In genomic region chr19:4760285-4760650, GRCh38 we compare ENCODE assay signal across 9 cellular contexts. TPM values are rescaled to one million over a fixed set of nuclear protein-coding genes. Genes with fewer than 3 reads are reported as not detected.
DNase-seq lines count a peak whose midpoint lies in the region; ATAC-seq and TF ChIP-seq lines count a peak whose summit lies in the region.
"Had no signal": no experiment of that assay in that cellular context is flagged by ENCODE, and none has a peak within 500 bp of the region (broad histone marks: within the 10 kb centered on the region; RNA-seq: fewer than 3 reads in every experiment).

No MANE protein-coding gene starts in this region.

- ATAC-seq in sciatic nerve = no peak

- TF ChIP-seq CTCF in kidney epithelial cell (IDR thresholded peaks at IDR 0.05; ENCODE audit: insufficient read depth, low read length, poor library complexity, severe bottlenecking) (no peak), suprapubic skin (IDR thresholded peaks at IDR 0.05) (no peak), lower leg skin (IDR thresholded peaks at IDR 0.05) (no peak)

- no peaks in the 10 kb centered on the region for H3K36me3 Mint-ChIP-seq in activated naive CD4-positive, alpha-beta T cell treated with anti-CD3 and anti-CD28 coated beads, Interleukin-2, amount 50 U/mL, for 24 hours
- no peaks in the 10 kb centered on the region for H3K36me3 Mint-ChIP-seq in activated naive CD4-positive, alpha-beta T cell treated with anti-CD3 and anti-CD28 coated beads for 36 hours (ENCODE audit: low read depth)
- H3K36me3 Mint-ChIP-seq in activated naive CD8-positive, alpha-beta T cell = no peaks in the 10 kb centered on the region

- peaks cover 3% of the 10 kb centered on the region for H3K4me1 Mint-ChIP-seq in activated naive CD4-positive, alpha-beta T cell treated with anti-CD3 and anti-CD28 coated beads, Interleukin-2, amount 50 U/mL, for 24 hours
- peaks cover 3% of the 10 kb centered on the region for H3K4me1 Mint-ChIP-seq in activated naive CD4-positive, alpha-beta T cell treated with anti-CD3 and anti-CD28 coated beads for 36 hours (ENCODE audit: low read depth)
- peaks cover 6% of the 10 kb centered on the region for H3K4me1 Mint-ChIP-seq in activated naive CD8-positive, alpha-beta T cell (ENCODE audit: low read depth)

- 51% methylated on average over 10 of the region's 10 CpGs for WGBS in suprapubic skin
- WGBS in lower leg skin, 2 donors = 46 to 51% methylated on average over 10 of the region's 10 CpGs

- H3K27ac Mint-ChIP-seq in activated naive CD4-positive, alpha-beta T cell treated with anti-CD3 and anti-CD28 coated beads, Interleukin-2, amount 50 U/mL, for 24 hours = no peak overlapping the region
- H3K27ac Mint-ChIP-seq in activated naive CD4-positive, alpha-beta T cell treated with anti-CD3 and anti-CD28 coated beads for 36 hours = no peak overlapping the region
- no peak overlapping the region for H3K27ac Mint-ChIP-seq in activated naive CD8-positive, alpha-beta T cell

- H3K9me3 Mint-ChIP-seq in activated naive CD4-positive, alpha-beta T cell treated with anti-CD3 and anti-CD28 coated beads, Interleukin-2, amount 50 U/mL, for 24 hours = no peaks in the 10 kb centered on the region
- no peaks in the 10 kb centered on the region for H3K9me3 Mint-ChIP-seq in activated naive CD4-positive, alpha-beta T cell treated with anti-CD3 and anti-CD28 coated beads for 36 hours
- no peaks in the 10 kb centered on the region for H3K9me3 Mint-ChIP-seq in activated naive CD8-positive, alpha-beta T cell (ENCODE audit: low read depth)

- H3K36me3 ChIP-seq in kidney epithelial cell (ENCODE audit: control insufficient read depth, insufficient read depth, low read length) (no peaks in the 10 kb centered on the region), suprapubic skin (no peaks in the 10 kb centered on the region)
- H3K36me3 ChIP-seq: prostate gland had no signal

- no peak for DNase-seq in activated naive CD4-positive, alpha-beta T cell treated with anti-CD3 and anti-CD28 coated beads for 36 hours
- DNase-seq in kidney epithelial cell (ENCODE audit: low read depth) = no peak
- no peak for DNase-seq in suprapubic skin (ENCODE audit: low spot score in 2 of 2)
- no peak for DNase-seq in COLO668 (lab: John Stamatoyannopoulos, UW; ENCODE audit: unreplicated experiment)
- no peak for DNase-seq in lower leg skin (ENCODE audit: low spot score in 2 of 2)
- DNase-seq in sciatic nerve (ENCODE audit: low spot score) = no peak

- peaks cover 14% of the 10 kb centered on the region for H3K4me1 ChIP-seq in suprapubic skin

- H3K4me3 ChIP-seq in kidney epithelial cell (ENCODE audit: low read depth, low read length) (peak overlapping the region; percentile 31), suprapubic skin (peak overlapping the region; percentile 36), lower leg skin (ENCODE audit: low read depth, poor library complexity, severe bottlenecking) (no peak overlapping the region)

- CTCF ChIA-PET in activated naive CD4-positive, alpha-beta T cell treated with anti-CD3 and anti-CD28 coated beads for 36 hours (lab: Charles Lee) = interaction anchor here (0.6 to 1.5 kb wide), 4 partner anchors 14 to 47 kb away, joined by 3 to 5 read pairs (median 3); no protein-coding TSS in a partner anchor

- peak overlapping the region; percentile 60 for H3K4me3 Mint-ChIP-seq in activated naive CD4-positive, alpha-beta T cell treated with anti-CD3 and anti-CD28 coated beads, Interleukin-2, amount 50 U/mL, for 24 hours
- H3K4me3 Mint-ChIP-seq in activated naive CD4-positive, alpha-beta T cell treated with anti-CD3 and anti-CD28 coated beads for 36 hours = no peak overlapping the region
- H3K4me3 Mint-ChIP-seq in activated naive CD8-positive, alpha-beta T cell = peak overlapping the region; percentile 67

- no peak for TF ChIP-seq EP300 in suprapubic skin (IDR thresholded peaks at IDR 0.05)

- H3K27ac ChIP-seq in suprapubic skin = no peak overlapping the region
- H3K27ac ChIP-seq: prostate gland had no signal

- H3K9me3 ChIP-seq in suprapubic skin = no peaks in the 10 kb centered on the region
- H3K9me3 ChIP-seq: prostate gland had no signal

- H3K27me3 ChIP-seq in kidney epithelial cell (ENCODE audit: control insufficient read depth, insufficient read depth, low read length) (peaks cover 19% of the 10 kb centered on the region), suprapubic skin (peaks cover 36% of the 10 kb centered on the region)

- intact Hi-C loops in activated naive CD4-positive, alpha-beta T cell treated with anti-CD3 and anti-CD28 coated beads for 36 hours (cut with micrococcal nuclease) = no loop called here
- intact Hi-C loops in lower leg skin (cut with DNase I; ENCODE audit: low total_unique reads) = no loop called here
- intact Hi-C loops in sciatic nerve (cut with DNase I) = no loop called here

- TF ChIP-seq POLR2A in suprapubic skin (IDR thresholded peaks at IDR 0.05) (no peak), lower leg skin (IDR thresholded peaks at IDR 0.05) (no peak)

- H3K27me3 Mint-ChIP-seq in activated naive CD4-positive, alpha-beta T cell treated with anti-CD3 and anti-CD28 coated beads, Interleukin-2, amount 50 U/mL, for 24 hours = peaks cover 24% of the 10 kb centered on the region
- H3K27me3 Mint-ChIP-seq in activated naive CD4-positive, alpha-beta T cell treated with anti-CD3 and anti-CD28 coated beads for 36 hours (ENCODE audit: low read depth) = peaks cover 35% of the 10 kb centered on the region
- peaks cover 24% of the 10 kb centered on the region for H3K27me3 Mint-ChIP-seq in activated naive CD8-positive, alpha-beta T cell

RNA-seq across cellular contexts. Expression of gene FEM1A, which starts 31.3 kb away (rescaled TPM):
- 1 to 10 TPM; 8.1 to 9.1 TPM for total RNA-seq in activated naive CD4-positive, alpha-beta T cell treated with anti-CD3 and anti-CD28 coated beads for 36 hours
- total RNA-seq in kidney epithelial cell (21.0 and 21.4 TPM in 2 replicates), suprapubic skin (10 to 100 TPM; 29.6 to 51.8 (median 41.1) TPM), lower leg skin (10 to 100 TPM; 46.4 to 55.3 (median 49.9) TPM), sciatic nerve (7.5 TPM)

RNA-seq across cellular contexts. Expression of gene DPP9, which starts 36.6 kb away (rescaled TPM):
- 10 to 100 TPM; 40.8 to 41.9 TPM for total RNA-seq in activated naive CD4-positive, alpha-beta T cell treated with anti-CD3 and anti-CD28 coated beads for 36 hours
- 67.8 and 128 TPM in 2 replicates for total RNA-seq in kidney epithelial cell
- total RNA-seq in suprapubic skin = 100 to 1,000 TPM in 2 of 4 donors, 10 to 100 TPM in 2; 51.2 to 126 (median 84.1) TPM
- 100 to 1,000 TPM in 1 of 4 donors, 10 to 100 TPM in 3; 76.7 to 125 (median 86.6) TPM for total RNA-seq in lower leg skin
- total RNA-seq in sciatic nerve = 47.7 TPM
